21 cellular contexts compared by ENCODE assay signal in the genomic region with DNA sequence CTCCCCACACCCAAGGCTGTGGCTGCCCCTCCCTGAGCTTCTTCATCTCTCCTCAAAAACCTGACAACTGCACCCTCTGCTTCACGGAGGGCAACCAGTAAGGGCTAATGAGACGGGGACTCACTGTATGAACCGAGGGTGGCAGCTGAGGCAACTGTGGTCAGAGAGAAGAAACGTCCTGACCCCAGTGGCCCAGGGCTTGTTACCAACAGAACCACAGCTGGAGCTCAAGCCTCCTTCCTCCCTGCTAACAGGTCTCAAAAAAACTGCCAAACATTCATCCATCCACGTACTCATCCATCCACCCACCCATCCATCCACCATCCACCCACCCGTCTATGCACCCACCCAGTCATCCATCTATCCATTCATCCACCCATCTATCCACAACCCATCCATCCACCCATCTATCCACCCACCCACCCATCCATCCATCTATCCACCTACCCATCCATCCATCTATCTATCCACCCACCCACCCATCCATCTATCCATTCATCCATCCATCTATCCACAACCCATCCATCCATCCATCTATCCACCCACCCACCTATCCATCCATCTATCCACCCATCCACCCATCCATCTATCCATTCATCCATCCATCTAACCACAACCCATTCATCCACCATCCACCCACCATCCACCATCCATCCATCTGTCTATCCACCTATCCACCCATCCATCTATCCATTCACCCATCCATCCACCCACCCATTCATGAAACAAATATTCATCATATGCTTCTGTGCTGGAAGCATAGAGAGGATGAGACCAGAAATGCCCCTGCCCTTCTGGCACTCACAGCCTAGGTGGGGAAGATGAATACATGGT.
"Had no signal": no experiment of that assay in that cellular context is flagged by ENCODE, and none has a peak within 500 bp of the region (broad histone marks: within the 10 kb centered on the region; RNA-seq: fewer than 3 reads in every experiment).

No MANE protein-coding gene starts in this region.

- H3K4me3 ChIP-seq: dorsolateral prefrontal cortex, left lung, prostate gland, right atrium auricular region, suprapubic skin had no signal

- H3K27ac ChIP-seq: dorsolateral prefrontal cortex, left lung, prostate gland, right atrium auricular region, suprapubic skin, VCaP had no signal

- H3K4me1 ChIP-seq: left lung, prostate gland, right atrium auricular region, suprapubic skin had no signal

- H3K9me3 Mint-ChIP-seq: activated CD4-positive, alpha-beta T cell treated with anti-CD3 and anti-CD28 coated beads, Interleukin-2, amount 10 ng/mL, durations not matched to agents 24 days and 14 days; activated CD8-positive, alpha-beta T cell treated with anti-CD3 and anti-CD28 coated beads for 36 hours; activated T-cell treated with anti-CD3 and anti-CD28 coated beads, Interleukin-2, amount 50 U/mL, for 72 hours; neural crest cell; stimulated activated naive CD8-positive, alpha-beta T cell treated with anti-CD3 and anti-CD28 coated beads, Interleukin-15, Interleukin-2, amounts not matched to agents 100 ng/mL and 50 ng/mL, for 24 hours had no signal

- H3K27me3 Mint-ChIP-seq: activated CD4-positive, alpha-beta T cell treated with anti-CD3 and anti-CD28 coated beads, Interleukin-2, amount 10 ng/mL, durations not matched to agents 24 days and 14 days; activated CD8-positive, alpha-beta T cell treated with anti-CD3 and anti-CD28 coated beads for 36 hours had no signal

- H3K4me3 Mint-ChIP-seq: activated CD4-positive, alpha-beta T cell treated with anti-CD3 and anti-CD28 coated beads, Interleukin-2, amount 10 ng/mL, durations not matched to agents 24 days and 14 days; activated CD8-positive, alpha-beta T cell treated with anti-CD3 and anti-CD28 coated beads for 36 hours; activated T-cell treated with anti-CD3 and anti-CD28 coated beads, Interleukin-2, amount 50 U/mL, for 72 hours; neural crest cell; stimulated activated naive CD8-positive, alpha-beta T cell treated with anti-CD3 and anti-CD28 coated beads, Interleukin-15, Interleukin-2, amounts not matched to agents 100 ng/mL and 50 ng/mL, for 24 hours had no signal

- H3K36me3 ChIP-seq: left lung, prostate gland, right atrium auricular region, suprapubic skin had no signal

- H3K9me3 ChIP-seq: left lung, prostate gland, right atrium auricular region, suprapubic skin had no signal

- H3K27ac Mint-ChIP-seq: activated CD4-positive, alpha-beta T cell treated with anti-CD3 and anti-CD28 coated beads, Interleukin-2, amount 10 ng/mL, durations not matched to agents 24 days and 14 days; activated CD8-positive, alpha-beta T cell treated with anti-CD3 and anti-CD28 coated beads for 36 hours; activated naive CD4-positive, alpha-beta T cell treated with anti-CD3 and anti-CD28 coated beads, Interleukin-2, amount 50 U/mL, for 72 hours; activated T-cell treated with anti-CD3 and anti-CD28 coated beads, Interleukin-2, amount 50 U/mL, for 72 hours; stimulated activated naive CD8-positive, alpha-beta T cell treated with anti-CD3 and anti-CD28 coated beads, Interleukin-15, Interleukin-2, amounts not matched to agents 100 ng/mL and 50 ng/mL, for 24 hours had no signal

- DNase-seq: activated CD4-positive, alpha-beta T cell treated with anti-CD3 and anti-CD28 coated beads, Interleukin-2, amount 10 ng/mL, durations not matched to agents 24 days and 14 days; activated CD8-positive, alpha-beta T cell treated with anti-CD3 and anti-CD28 coated beads for 36 hours; activated gamma-delta T cell treated with Interleukin-2 at 50 U/mL for 16 hours; activated T-cell treated with anti-CD3 and anti-CD28 coated beads, Interleukin-2, amount 50 U/mL, for 72 hours; amygdala; caudate nucleus; erythroblast; foreskin melanocyte; hypothalamus; left lung; mammary epithelial cell; SW 1271; trophoblast cell had no signal

- H3K4me1 Mint-ChIP-seq: activated CD4-positive, alpha-beta T cell treated with anti-CD3 and anti-CD28 coated beads, Interleukin-2, amount 10 ng/mL, durations not matched to agents 24 days and 14 days; neural crest cell had no signal

- H3K36me3 Mint-ChIP-seq: activated naive CD4-positive, alpha-beta T cell treated with anti-CD3 and anti-CD28 coated beads, Interleukin-2, amount 50 U/mL, for 72 hours had no signal

- ATAC-seq: activated CD8-positive, alpha-beta T cell treated with anti-CD3 and anti-CD28 coated beads for 36 hours; activated naive CD4-positive, alpha-beta T cell treated with anti-CD3 and anti-CD28 coated beads, Interleukin-2, amount 50 U/mL, for 72 hours; activated T-cell treated with anti-CD3 and anti-CD28 coated beads, Interleukin-2, amount 50 U/mL, for 72 hours; left lung had no signal
